In genomic region chr7:99102361-99102760, GRCh38 we compare ENCODE assay signal across 2 cellular contexts.
TF ChIP-seq lines count a peak whose summit lies in the region.

No MANE protein-coding gene starts in this region.

TF ChIP-seq in HCT116, 20 proteins besides CTCF, POLR2A, EP300 and RAD21 (continued from another document):
- TF ChIP-seq, protein P1, sequence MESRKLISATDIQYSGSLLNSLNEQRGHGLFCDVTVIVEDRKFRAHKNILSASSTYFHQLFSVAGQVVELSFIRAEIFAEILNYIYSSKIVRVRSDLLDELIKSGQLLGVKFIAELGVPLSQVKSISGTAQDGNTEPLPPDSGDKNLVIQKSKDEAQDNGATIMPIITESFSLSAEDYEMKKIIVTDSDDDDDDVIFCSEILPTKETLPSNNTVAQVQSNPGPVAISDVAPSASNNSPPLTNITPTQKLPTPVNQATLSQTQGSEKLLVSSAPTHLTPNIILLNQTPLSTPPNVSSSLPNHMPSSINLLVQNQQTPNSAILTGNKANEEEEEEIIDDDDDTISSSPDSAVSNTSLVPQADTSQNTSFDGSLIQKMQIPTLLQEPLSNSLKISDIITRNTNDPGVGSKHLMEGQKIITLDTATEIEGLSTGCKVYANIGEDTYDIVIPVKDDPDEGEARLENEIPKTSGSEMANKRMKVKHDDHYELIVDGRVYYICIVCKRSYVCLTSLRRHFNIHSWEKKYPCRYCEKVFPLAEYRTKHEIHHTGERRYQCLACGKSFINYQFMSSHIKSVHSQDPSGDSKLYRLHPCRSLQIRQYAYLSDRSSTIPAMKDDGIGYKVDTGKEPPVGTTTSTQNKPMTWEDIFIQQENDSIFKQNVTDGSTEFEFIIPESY (IDR thresholded peaks at IDR 0.05; ENCODE audit: extremely low read depth, insufficient replicate concordance, low read length), result no peak

TF ChIP-seq in GM23338, 12 proteins besides CTCF, POLR2A, EP300 and RAD21 (continued from another document):
- TF ChIP-seq ZNF462 (CRISPR knock-in tag; IDR thresholded peaks at IDR 0.05) (no peak), STAT1 (IDR thresholded peaks at IDR 0.05; ENCODE audit: unreplicated experiment) (no peak), JUNB (IDR thresholded peaks at IDR 0.05; ENCODE audit: unreplicated experiment) (no peak)
TF ChIP-seq in GM23338: peak in this region for 0.
